In the genomic region with DNA sequence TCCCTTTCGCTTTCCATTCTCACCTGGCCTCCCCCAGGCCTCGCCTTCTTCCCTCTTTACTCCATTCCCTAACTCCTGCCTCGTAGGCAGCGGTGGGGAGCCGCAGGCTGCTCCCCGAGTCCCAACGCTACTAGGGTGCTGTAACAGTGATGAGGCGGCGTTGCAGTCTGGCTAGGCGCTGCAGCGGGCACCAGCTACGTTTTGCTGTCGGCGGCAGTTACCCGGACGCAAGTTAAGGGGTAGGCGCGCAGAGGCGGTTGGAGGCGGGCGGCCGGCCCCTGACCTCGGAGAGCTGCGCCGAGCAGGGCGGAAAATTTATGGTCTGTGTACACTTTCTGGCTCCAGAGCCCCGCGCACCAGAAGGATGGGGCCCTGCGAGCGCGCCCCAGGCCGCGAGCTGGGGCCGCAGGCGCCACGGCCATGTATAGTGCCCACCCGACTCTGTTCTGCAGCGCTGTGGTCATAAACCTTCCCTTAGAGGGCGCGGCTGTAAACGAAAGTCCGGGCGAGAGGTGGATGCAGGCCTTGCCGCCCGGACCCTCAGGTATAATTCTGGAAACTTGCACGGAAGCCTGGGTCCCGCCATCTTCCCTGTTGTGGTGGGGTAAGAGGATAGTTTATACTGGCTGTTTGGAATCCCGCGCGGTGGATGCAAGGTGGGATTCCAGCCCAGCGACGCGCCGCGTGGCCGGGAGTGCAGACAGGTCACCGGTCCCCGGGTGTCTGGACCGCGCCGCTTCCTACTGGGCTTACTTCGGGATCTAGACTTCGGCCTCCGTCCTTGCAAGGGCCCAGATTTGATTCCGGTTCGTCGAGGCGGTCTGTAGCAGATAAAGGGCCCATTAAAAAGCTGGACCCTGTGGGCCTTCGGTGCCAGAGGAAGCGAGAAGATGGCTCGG, we compare ENCODE assay signal across 10 cellular contexts. TPM values are rescaled to one million over a fixed set of nuclear protein-coding genes. Genes with fewer than 3 reads are reported as not detected.
DNase-seq lines count a peak whose midpoint lies in the region; ATAC-seq, FAIRE-seq and TF ChIP-seq lines count a peak whose summit lies in the region.
"Had no signal": no experiment of that assay in that cellular context is flagged by ENCODE, and none has a peak within 500 bp of the region (broad histone marks: within the 10 kb centered on the region; RNA-seq: fewer than 3 reads in every experiment).

No MANE protein-coding gene starts in this region.

- DNase-seq in EH (ENCODE audit: low read depth) (peak; percentile 12), K562 (ENCODE audit: extremely low read depth in 1 of 4, low spot score in 3 of 4) (no peak), trophoblast cell (no peak), NCI-H128 (lab: John Stamatoyannopoulos, UW; ENCODE audit: unreplicated experiment) (no peak), COR-L47 (lab: John Stamatoyannopoulos, UW) (no peak), NCI-H748 treated with DMSO at 0.1 percent for 48 hours (lab: John Stamatoyannopoulos, UW) (no peak)
- DNase-seq: activated naive CD4-positive, alpha-beta T cell; NCI-H2171 had no signal

- peaks cover 55 to 67% of the 10 kb centered on the region in 2 experiments for H3K27me3 ChIP-seq in K562 (ENCODE audit: control insufficient read depth in 2 of 2, insufficient read depth in 2 of 2, low read length in 2 of 2)
- peaks cover 75% of the 10 kb centered on the region for H3K27me3 ChIP-seq in trophoblast cell (ENCODE audit: insufficient read depth, low read length)

- H4K12ac ChIP-seq in trophoblast cell (ENCODE audit: low read depth, low read length), result no peak overlapping the region

- H3K23ac ChIP-seq in trophoblast cell (ENCODE audit: low read length), result no peak overlapping the region

- no peak overlapping the region for H2BK120ac ChIP-seq in trophoblast cell (ENCODE audit: insufficient read depth, low read length, poor library complexity)

- H3K14ac ChIP-seq in trophoblast cell (ENCODE audit: low read length), result no peak overlapping the region

- no peak for TF ChIP-seq POLR2A in K562 (conservative IDR thresholded peaks at IDR 0.05)

- H3K9ac ChIP-seq in K562 (ENCODE audit: insufficient read depth in 1 of 2, low read depth in 2 of 2, low read length in 2 of 2) (peak overlapping the region in 1 of 2 experiments; percentile 33; a peak in 1 of 4 replicates), trophoblast cell (ENCODE audit: low read length) (no peak overlapping the region)

- H3K79me1 ChIP-seq in trophoblast cell (ENCODE audit: low read length), result no peaks in the 10 kb centered on the region

- H4K20me1 ChIP-seq in K562 (replicated peaks; ENCODE audit: control insufficient read depth, insufficient read depth, low read length), result no peaks in the 10 kb centered on the region

- no peak overlapping the region for H2BK12ac ChIP-seq in trophoblast cell (ENCODE audit: low read length)

- BruUV-seq in K562 (replicated peaks; lab: Mats Ljungman, UMichigan), result no TSS peak

- no peak overlapping the region for H2BK5ac ChIP-seq in trophoblast cell (ENCODE audit: low read depth, low read length, poor library complexity)

- TF ChIP-seq CTCF in K562 (IDR thresholded peaks at IDR 0.05 in 2 of 3, conservative IDR thresholded peaks at IDR 0.05 in 1 of 3; ENCODE audit: insufficient read depth in 2 of 3, low read depth in 1 of 3, low read length in 3 of 3), result no peak

- no peak overlapping the region for H3K4ac ChIP-seq in trophoblast cell (ENCODE audit: low read depth, low read length)

- CTCF ChIA-PET in K562 (lab: Yijun Ruan, JAX; ENCODE audit: low intra/inter-chr PET ratio), result no interaction called here

- TF ChIP-seq RAD21 in K562 (CRISPR knock-in tag; conservative IDR thresholded peaks at IDR 0.05 in 1 of 2, IDR thresholded peaks at IDR 0.05 in 1 of 2), result no peak

- H3K79me2 ChIP-seq in K562 (ENCODE audit: control insufficient read depth, insufficient read depth, low read length) (no peaks in the 10 kb centered on the region), trophoblast cell (ENCODE audit: control insufficient read depth, insufficient read depth, low read length, poor library complexity) (no peaks in the 10 kb centered on the region)

- no peak overlapping the region for H2AK5ac ChIP-seq in trophoblast cell (ENCODE audit: low read length)

- H3K4me1 ChIP-seq in K562 (replicated peaks in 1 of 2; ENCODE audit: control insufficient read depth in 2 of 2, insufficient read depth in 2 of 2, low read length in 2 of 2) (peaks cover 0 to 14% of the 10 kb centered on the region in 2 experiments; a peak in 1 of 5 replicates), trophoblast cell (ENCODE audit: control insufficient read depth in 1 of 2, insufficient read depth in 2 of 2, low read length in 2 of 2) (peaks cover 8 to 10% of the 10 kb centered on the region in 2 experiments)

- no peak overlapping the region for H4K91ac ChIP-seq in trophoblast cell (ENCODE audit: low read depth, low read length)

- peak overlapping the region; percentile 29 for H4K8ac ChIP-seq in trophoblast cell (ENCODE audit: low read depth, low read length)

- ATAC-seq in K562, result peak; percentile 22
- ATAC-seq in SK-N-SH treated with all-trans-retinoic acid at 6 μM for 48 hours, result no peak

- H3K27ac ChIP-seq in K562 (ENCODE audit: extremely low read depth, low read depth, low read length), result no peak overlapping the region
- no peak overlapping the region for H3K27ac ChIP-seq in trophoblast cell (ENCODE audit: low read depth, low read length)

- intact Hi-C loops in K562 (cut with micrococcal nuclease), result no loop called here

- H3K36me3 ChIP-seq in K562 (ENCODE audit: control insufficient read depth, insufficient read depth, low read length) (no peaks in the 10 kb centered on the region), trophoblast cell (ENCODE audit: control insufficient read depth in 1 of 2, insufficient read depth in 2 of 2, low read length in 2 of 2) (no peaks in the 10 kb centered on the region)

- TF ChIP-seq EP300 in K562 (IDR thresholded peaks at IDR 0.05; ENCODE audit: low read length), result no peak

- POLR2A ChIA-PET in K562 (lab: Yijun Ruan, JAX), result no interaction called here

- no peak for FAIRE-seq in K562 (lab: Jason Lieb, UNC)

- no peaks in the 10 kb centered on the region for H3K9me1 ChIP-seq in K562 (ENCODE audit: control insufficient read depth, insufficient read depth, low read length)

- WGBS in K562 (ENCODE audit: insufficient coverage, low coverage, missing lambda C conversion rate), result 12% methylated on average over 69 of the region's 71 CpGs
- WGBS in trophoblast cell (ENCODE audit: extremely low coverage, insufficient coverage, insufficient read length), result no CpG with 5 or more reads among the region's 71 CpGs

- no peak overlapping the region for H3K4me3 ChIP-seq in K562
- peak overlapping the region; percentile 43 for H3K4me3 ChIP-seq in iPS-18c (ENCODE audit: insufficient read depth, low read depth, low read length)
- H3K4me3 ChIP-seq in trophoblast cell (ENCODE audit: low read depth, low read length), result no peak overlapping the region

- H2AFZ ChIP-seq in K562 (ENCODE audit: low read depth, low read length), result no peak overlapping the region
- H2AFZ ChIP-seq in trophoblast cell (ENCODE audit: insufficient read depth, low read length, poor library complexity), result no peak overlapping the region

- in situ Hi-C loops in K562 (cut with MboI), result no loop called here

- H3K4me2 ChIP-seq in K562 (ENCODE audit: insufficient read depth, low read length), result no peak overlapping the region
- peak overlapping the region; percentile 50 for H3K4me2 ChIP-seq in trophoblast cell (ENCODE audit: low read length)

- H3K18ac ChIP-seq in trophoblast cell (ENCODE audit: low read length), result no peak overlapping the region

- H3K9me3 ChIP-seq in K562 (replicated peaks; ENCODE audit: control insufficient read depth, insufficient read depth, low read depth, low read length) (no peaks in the 10 kb centered on the region), iPS-18c (ENCODE audit: control insufficient read depth, insufficient read depth, low read length) (peaks cover 4% of the 10 kb centered on the region), trophoblast cell (ENCODE audit: insufficient read depth, low read depth, low read length) (peaks cover 13% of the 10 kb centered on the region)

TF ChIP-seq in SK-N-SH treated with all-trans-retinoic acid at 6 μM for 48 hours, 23 proteins besides CTCF, POLR2A, EP300 and RAD21 (continues in another document):
- TF ChIP-seq ZNF8 (CRISPR knock-in tag; IDR thresholded peaks at IDR 0.05), result no peak
- TF ChIP-seq ZNF565 (CRISPR knock-in tag; conservative IDR thresholded peaks at IDR 0.05; ENCODE audit: low read depth), result no peak

RNA-seq across cellular contexts. Expression of gene HLX, which starts 15.0 kb away (rescaled TPM):
- total RNA-seq in K562 (2011; cell fraction: chromatin; rRNA removed; ENCODE audit: low replicate concordance), result 1.3 and 1.6 TPM in 2 replicates
- total RNA-seq in K562 (2011; cell fraction: nucleolus; rRNA removed), result 1.1 and 2.3 TPM in 2 replicates
- 1.2 and 1.5 TPM in 2 replicates for total RNA-seq in K562 (2011; cell fraction: nucleoplasm; rRNA removed)
- total RNA-seq in K562 (2014; rRNA removed) (2.2 and 2.6 TPM in 2 replicates), K562 (2014; rRNA removed; fragmentation: Illumina TruSeq; extraction: Trizol) (0.69 and 0.70 TPM in 2 replicates), K562 (2015; rRNA removed; fragmentation: Illumina TruSeq; extraction: Trizol) (1.2 and 1.7 TPM in 2 replicates), K562 (2021) (2.3 and 3.0 TPM in 2 replicates)
- polyA plus RNA-seq in K562 (2011; rRNA removed) (0.05 and 0.21 TPM in 2 replicates), K562 (2014; fragmentation: Illumina TruSeq; extraction: Trizol) (1.6 and 2.8 TPM in 2 replicates), K562 (2014; fragmentation: Nextera tagmentation; extraction: Ambion mirVana) (under 1 TPM; 0.10 TPM), K562 (2014; rRNA removed) (1.7 and 2.4 TPM in 2 replicates)
- 0.01 and 0.72 TPM in 2 replicates for polyA plus RNA-seq in K562 (2011; cell fraction: cytosol; rRNA removed)
- polyA plus RNA-seq in K562 (2011; cell fraction: nucleus; rRNA removed), result 0.18 and 1.6 TPM in 2 replicates
- polyA plus RNA-seq in K562 (2012), result 2.7 and 3.6 TPM in 2 replicates
- polyA minus RNA-seq in K562 (2011; rRNA and poly(A)+ RNA removed), result 0.06 and 0.21 TPM in 2 replicates
- polyA minus RNA-seq in K562 (2011; cell fraction: cytosol; rRNA and poly(A)+ RNA removed), result 0.67 TPM in 1 of 2 replicates, not detected in the other
- polyA minus RNA-seq in K562 (2011; cell fraction: nucleus; rRNA and poly(A)+ RNA removed), result 0.22 and 0.54 TPM in 2 replicates
- 1.6 and 1.8 TPM in 2 replicates for polyA plus RNA-seq in trophoblast cell (2013)
